ENCODE assay signal across 8 cellular contexts in genomic region chr17:74776044-74776962, GRCh38. TPM values are rescaled to one million over a fixed set of nuclear protein-coding genes. Genes with fewer than 3 reads are reported as not detected.
A peak's percentile ranks its signal among the peaks of the same experiment; 100 is the strongest.
DNase-seq lines count a peak whose midpoint lies in the region; ATAC-seq and TF ChIP-seq lines count a peak whose summit lies in the region.

A gene with protein sequence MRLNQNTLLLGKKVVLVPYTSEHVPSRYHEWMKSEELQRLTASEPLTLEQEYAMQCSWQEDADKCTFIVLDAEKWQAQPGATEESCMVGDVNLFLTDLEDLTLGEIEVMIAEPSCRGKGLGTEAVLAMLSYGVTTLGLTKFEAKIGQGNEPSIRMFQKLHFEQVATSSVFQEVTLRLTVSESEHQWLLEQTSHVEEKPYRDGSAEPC (minus strand): TSS chr17:74776345. CDS start chr17:74775698, 647 bp downstream.

- POLR2A ChIA-PET in activated CD4-positive, alpha-beta T cell treated with anti-CD3 and anti-CD28 coated beads for 36 hours (lab: Charles Lee): interaction anchor here (0.8 to 1.4 kb wide), 4 partner anchors 10 to 38 kb away, joined by 3 to 6 read pairs (median 4); no protein-coding TSS in a partner anchor

- peaks cover 21% of the 10 kb centered on the region for H3K36me3 Mint-ChIP-seq in activated CD4-positive, alpha-beta T cell treated with anti-CD3 and anti-CD28 coated beads for 36 hours (ENCODE audit: low read depth)

- H3K4me3 Mint-ChIP-seq in activated CD4-positive, alpha-beta T cell treated with anti-CD3 and anti-CD28 coated beads for 36 hours: peak within 1 kb of the TSS; percentile 98

- no peak for TF ChIP-seq CTCF in choroid plexus epithelial cell (conservative IDR thresholded peaks at IDR 0.05; ENCODE audit: low read depth, low read length)

- H3K4me3 ChIP-seq in choroid plexus epithelial cell (ENCODE audit: low read depth, low read length): peak within 1 kb of the TSS; percentile 92

- H3K27me3 Mint-ChIP-seq in activated CD4-positive, alpha-beta T cell treated with anti-CD3 and anti-CD28 coated beads for 36 hours: no peaks in the 10 kb centered on the region

- intact Hi-C loops in activated CD4-positive, alpha-beta T cell treated with anti-CD3 and anti-CD28 coated beads for 36 hours (cut with DNase I, micrococcal nuclease): loop anchor here (1.0 to 10.0 kb wide), 6 partner anchors 28 to 1958 kb away; partner anchors contain the start of genes NHERF1 (in 2 of the 2), CASKIN2 (in 1 of the 2), MFSD11 (in 1 of the 2) and SRSF2 (in 1 of the 2)

- peak; percentile 85 for TF ChIP-seq POLR2A in GM19193 (IDR thresholded peaks at IDR 0.05; ENCODE audit: extremely low read depth, insufficient read depth, insufficient read length)

- CTCF ChIA-PET in activated CD4-positive, alpha-beta T cell treated with anti-CD3 and anti-CD28 coated beads for 36 hours (lab: Charles Lee): interaction anchor here (0.6 to 9.5 kb wide), 11 partner anchors 9 to 464 kb away, joined by 3 to 93 read pairs (median 4); partner anchors contain the start of gene FDXR

- DNase-seq in AML-193 (lab: John Stamatoyannopoulos, UW): peak; percentile 97
- peak; percentile 97 to 100 for DNase-seq in NCI-H524 (lab: John Stamatoyannopoulos, UW)
- peak; percentile 100 for DNase-seq in activated CD4-positive, alpha-beta T cell treated with anti-CD3 and anti-CD28 coated beads for 36 hours
- peak; percentile 96 for DNase-seq in choroid plexus epithelial cell (ENCODE audit: low read depth)
- peak; percentile 96 for DNase-seq in kidney tubule cell (ENCODE audit: low spot score)
- DNase-seq in stimulated activated CD4-positive, alpha-beta T cell treated with anti-CD3 and anti-CD28 coated beads, Interleukin-1b, Interleukin-23, amount 100 ng/mL, for 1 hour (ENCODE audit: low read depth in 2 of 2): peak; percentile 99 to 100

- peak; percentile 67 for ATAC-seq in HG03442 (IDR thresholded peaks at IDR 0.05; ENCODE audit: unreplicated experiment)
- ATAC-seq in activated CD4-positive, alpha-beta T cell treated with anti-CD3 and anti-CD28 coated beads for 36 hours: peak; percentile 76

- H3K27ac Mint-ChIP-seq in activated CD4-positive, alpha-beta T cell treated with anti-CD3 and anti-CD28 coated beads for 36 hours: peak within 1 kb of the TSS; percentile 94

- H3K9me3 Mint-ChIP-seq in activated CD4-positive, alpha-beta T cell treated with anti-CD3 and anti-CD28 coated beads for 36 hours (ENCODE audit: low read depth): no peaks in the 10 kb centered on the region

- H3K4me1 Mint-ChIP-seq in activated CD4-positive, alpha-beta T cell treated with anti-CD3 and anti-CD28 coated beads for 36 hours: peaks cover 59% of the 10 kb centered on the region

RNA-seq across cellular contexts. Expression of the gene that starts here (rescaled TPM):
- total RNA-seq in activated CD4-positive, alpha-beta T cell treated with anti-CD3 and anti-CD28 coated beads for 36 hours: 10 to 100 TPM; 23.7 to 39.6 TPM

Comparison
In these comparisons a context has a peak if more than half of its experiments do, and no peak if none do; other contexts are left out.
1. Peak in every context shown above with its lines: DNase-seq, ATAC-seq and H3K4me3 ChIP-seq.